9 cellular contexts compared by ENCODE assay signal in genomic region chr10:80413152-80413996, GRCh38. TPM values are rescaled to one million over a fixed set of nuclear protein-coding genes. Genes with fewer than 3 reads are reported as not detected.
DNase-seq lines count a peak whose midpoint lies in the region; ATAC-seq and TF ChIP-seq lines count a peak whose summit lies in the region.
"Had no signal": no experiment of that assay in that cellular context is flagged by ENCODE, and none has a peak within 500 bp of the region (broad histone marks: within the 10 kb centered on the region; RNA-seq: fewer than 3 reads in every experiment).

No MANE protein-coding gene starts in this region.

- H3K4me3 ChIP-seq in testis (no peak overlapping the region), osteoblast (ENCODE audit: insufficient read depth, low read length) (no peak overlapping the region)

- peak; percentile 56 for ATAC-seq in activated CD4-positive, alpha-beta T cell treated with anti-CD3 and anti-CD28 coated beads for 36 hours
- no peak for ATAC-seq in HG02852 (IDR thresholded peaks at IDR 0.05; ENCODE audit: unreplicated experiment)

- no peaks in the 10 kb centered on the region for H4K20me1 ChIP-seq in osteoblast (ENCODE audit: insufficient read depth, low read length)

- H3K9me3 Mint-ChIP-seq in activated CD4-positive, alpha-beta T cell treated with anti-CD3 and anti-CD28 coated beads for 36 hours (ENCODE audit: low read depth): no peaks in the 10 kb centered on the region

- CTCF ChIA-PET in activated CD4-positive, alpha-beta T cell treated with anti-CD3 and anti-CD28 coated beads for 36 hours (lab: Charles Lee): interaction anchor here (1.0 to 1.6 kb wide), 4 partner anchors 12 to 93 kb away, joined by 3 to 7 read pairs (median 5); no protein-coding TSS in a partner anchor

- no peaks in the 10 kb centered on the region for H3K79me2 ChIP-seq in osteoblast (ENCODE audit: insufficient read depth, low read length)

- POLR2A ChIA-PET in activated CD4-positive, alpha-beta T cell treated with anti-CD3 and anti-CD28 coated beads for 36 hours (lab: Charles Lee): interaction anchor here (0.6 kb wide), 1 partner anchor 1071 kb away, joined by 4 read pairs; no protein-coding TSS in a partner anchor

- H3K36me3 ChIP-seq in testis (ENCODE audit: low read depth, missing control alignments): no peaks in the 10 kb centered on the region
- H3K36me3 ChIP-seq in osteoblast (ENCODE audit: insufficient read depth, low read length): no peaks in the 10 kb centered on the region

- no peaks in the 10 kb centered on the region for H3K36me3 Mint-ChIP-seq in activated CD4-positive, alpha-beta T cell treated with anti-CD3 and anti-CD28 coated beads for 36 hours (ENCODE audit: low read depth)

- TF ChIP-seq CTCF in testis (IDR thresholded peaks at IDR 0.05) (no peak), osteoblast (IDR thresholded peaks at IDR 0.05; ENCODE audit: extremely low read depth, low read depth, low read length) (no peak)

- no peaks in the 10 kb centered on the region for H3K27me3 Mint-ChIP-seq in activated CD4-positive, alpha-beta T cell treated with anti-CD3 and anti-CD28 coated beads for 36 hours

- H3K9me3 ChIP-seq in testis (no peaks in the 10 kb centered on the region), osteoblast (ENCODE audit: low read depth, low read length) (no peaks in the 10 kb centered on the region)

- peaks cover 38% of the 10 kb centered on the region for H3K4me1 Mint-ChIP-seq in activated CD4-positive, alpha-beta T cell treated with anti-CD3 and anti-CD28 coated beads for 36 hours

- H2AFZ ChIP-seq in osteoblast (ENCODE audit: low read length): no peak overlapping the region

- no peak overlapping the region for H3K4me3 Mint-ChIP-seq in activated CD4-positive, alpha-beta T cell treated with anti-CD3 and anti-CD28 coated beads for 36 hours

- no peak for TF ChIP-seq POLR2A in testis (IDR thresholded peaks at IDR 0.05)

- H3K27me3 ChIP-seq in testis: no peaks in the 10 kb centered on the region
- peaks cover 18% of the 10 kb centered on the region for H3K27me3 ChIP-seq in osteoblast (ENCODE audit: insufficient read depth, low read length)

- 51 to 55% methylated on average over 13 of the region's 13 CpGs for WGBS in testis, 2 donors

- intact Hi-C loops in activated CD4-positive, alpha-beta T cell treated with anti-CD3 and anti-CD28 coated beads for 36 hours (cut with DNase I, micrococcal nuclease): no loop called here
- intact Hi-C loops in testis (cut with DNase I; ENCODE audit: low total_unique reads): no loop called here

- H3K4me2 ChIP-seq in osteoblast (ENCODE audit: insufficient read depth, low read length): no peak overlapping the region

- peak overlapping the region; percentile 74 to 89 for H3K27ac ChIP-seq in testis
- H3K27ac ChIP-seq in osteoblast (ENCODE audit: low read depth, low read length): no peak overlapping the region

- DNase-seq in activated CD4-positive, alpha-beta T cell treated with anti-CD3 and anti-CD28 coated beads for 36 hours: peak; percentile 24
- DNase-seq in activated CD4-positive, alpha-beta T cell treated with anti-CD3 and anti-CD28 coated beads, Interleukin-2, amount 50 U/mL, for 48 hours: no peak
- DNase-seq in amniotic epithelial cell (ENCODE audit: low read depth) (peak; percentile 62), hepatic stellate cell (ENCODE audit: low spot score) (peak; percentile 29), testis (no peak), osteoblast (ENCODE audit: insufficient read length, low spot score, missing footprints) (no peak)
- DNase-seq in activated CD4-positive, alpha-beta T cell treated with anti-CD3 and anti-CD28 coated beads for 4 hours: no peak
- DNase-seq: AML-193 had no signal

- H3K4me1 ChIP-seq in testis (peaks cover 90% of the 10 kb centered on the region), osteoblast (ENCODE audit: insufficient read depth, low read length) (no peaks in the 10 kb centered on the region)

- peak overlapping the region; percentile 16 for H3K27ac Mint-ChIP-seq in activated CD4-positive, alpha-beta T cell treated with anti-CD3 and anti-CD28 coated beads for 36 hours

RNA-seq across cellular contexts. Expression of gene PRXL2A, which starts 5.0 kb away (rescaled TPM):
- 10 to 100 TPM; 15.0 to 17.6 TPM for total RNA-seq in activated CD4-positive, alpha-beta T cell treated with anti-CD3 and anti-CD28 coated beads for 36 hours
- total RNA-seq in testis: 100 to 1,000 TPM; 102 to 104 TPM
- 106 TPM for polyA plus RNA-seq in testis (ENCODE audit: insufficient read depth, low read depth, low replicate concordance)
- 5.1 and 5.9 TPM in 2 replicates for total RNA-seq in osteoblast

RNA-seq across cellular contexts. Expression of gene TSPAN14, which starts 40.7 kb away (rescaled TPM):
- total RNA-seq in activated CD4-positive, alpha-beta T cell treated with anti-CD3 and anti-CD28 coated beads for 36 hours: 10 to 100 TPM; 37.6 to 43.8 TPM
- total RNA-seq in testis: 10 to 100 TPM; 61.4 to 64.6 TPM
- 59.1 TPM for polyA plus RNA-seq in testis (ENCODE audit: insufficient read depth, low read depth, low replicate concordance)
- 19.2 and 23.9 TPM in 2 replicates for total RNA-seq in osteoblast

RNA-seq across cellular contexts. Expression of gene DYDC2, which starts 56.8 kb away (rescaled TPM):
- total RNA-seq in activated CD4-positive, alpha-beta T cell treated with anti-CD3 and anti-CD28 coated beads for 36 hours: under 1 TPM; 0.37 to 0.79 TPM
- total RNA-seq in testis (1 to 10 TPM; 1.8 to 4.5 TPM), osteoblast (not detected in 2 replicates)
- polyA plus RNA-seq in testis (ENCODE audit: insufficient read depth, low read depth, low replicate concordance): 22.8 TPM

RNA-seq across cellular contexts. Expression of gene DYDC1, which starts 56.8 kb away (rescaled TPM):
- total RNA-seq in activated CD4-positive, alpha-beta T cell treated with anti-CD3 and anti-CD28 coated beads for 36 hours: not detected
- total RNA-seq in testis: 10 to 100 TPM; 47.5 to 72.5 TPM
- polyA plus RNA-seq in testis (ENCODE audit: insufficient read depth, low read depth, low replicate concordance): 207 TPM
- not detected in 2 replicates for total RNA-seq in osteoblast

Comparison
In these comparisons a context has a peak if more than half of its experiments do, and no peak if none do; other contexts are left out.
1. DNase-seq: peak in activated CD4-positive, alpha-beta T cell treated with anti-CD3 and anti-CD28 coated beads for 36 hours (single experiment), amniotic epithelial cell (single experiment) and hepatic stellate cell (single experiment); none in activated CD4-positive, alpha-beta T cell treated with anti-CD3 and anti-CD28 coated beads, Interleukin-2, amount 50 U/mL, for 48 hours (0 of 2), testis (single experiment), osteoblast (single experiment) and activated CD4-positive, alpha-beta T cell treated with anti-CD3 and anti-CD28 coated beads for 4 hours (0 of 2).
2. RNA of gene PRXL2A, which starts 5.0 kb away (total RNA-seq): 102 to 104 TPM in testis; 15.0 to 17.6 TPM in activated CD4-positive, alpha-beta T cell treated with anti-CD3 and anti-CD28 coated beads for 36 hours and 5.1 to 5.9 TPM in osteoblast; every median in the first group is over 4 times any median in the second.